29 cellular contexts compared by ENCODE assay signal in genomic region chr6:2667617-2668016, GRCh38.
"Had no signal": no experiment of that assay in that cellular context is flagged by ENCODE, and none has a peak within 500 bp of the region (broad histone marks: within the 10 kb centered on the region; RNA-seq: fewer than 3 reads in every experiment).

No MANE protein-coding gene starts in this region.

- H3K4me1 ChIP-seq: left lung, lower lobe of right lung, neural progenitor cell, sigmoid colon, spleen, suprapubic skin, upper lobe of right lung had no signal

- H3K9ac ChIP-seq: neural progenitor cell had no signal

- H3K36me3 Mint-ChIP-seq: naive B cell; natural killer cell; neural progenitor cell; stimulated activated effector memory CD8-positive, alpha-beta T cell treated with anti-CD3 and anti-CD28 coated beads, Interleukin-12 subunit alpha, Interleukin-12 subunit beta, amount 100 ng/mL, for 72 hours had no signal

- H3K4me2 ChIP-seq: hepatocyte, neural progenitor cell had no signal

- FAIRE-seq: keratinocyte, small intestine, urothelium cell line had no signal

- H3K9me3 Mint-ChIP-seq: natural killer cell; neural progenitor cell; stimulated activated effector memory CD8-positive, alpha-beta T cell treated with anti-CD3 and anti-CD28 coated beads, Interleukin-12 subunit alpha, Interleukin-12 subunit beta, amount 100 ng/mL, for 72 hours had no signal

- H3K9me3 ChIP-seq: left lung, lower lobe of right lung, ovary, sigmoid colon, spleen, suprapubic skin, thoracic aorta, tibial artery, upper lobe of right lung had no signal

- H3K27me3 ChIP-seq: hepatocyte, left lung, neural progenitor cell, ovary, sigmoid colon, spleen, suprapubic skin, tibial artery, upper lobe of right lung had no signal

- H3K36me3 ChIP-seq: left lung, lower lobe of right lung, neural progenitor cell, ovary, sigmoid colon, spleen, suprapubic skin, thoracic aorta, tibial artery, upper lobe of right lung had no signal

- H3K79me2 ChIP-seq: hepatocyte had no signal

- H3K4me3 ChIP-seq: hepatocyte, left lung, lower lobe of right lung, neural progenitor cell, ovary, sigmoid colon, spleen, suprapubic skin, thoracic aorta, tibial artery, upper lobe of right lung had no signal

- H3K4me3 Mint-ChIP-seq: naive B cell; natural killer cell; nephron progenitor cell; neural progenitor cell; stimulated activated effector memory CD8-positive, alpha-beta T cell treated with anti-CD3 and anti-CD28 coated beads, Interleukin-12 subunit alpha, Interleukin-12 subunit beta, amount 100 ng/mL, for 72 hours; stimulated activated naive CD8-positive, alpha-beta T cell treated with anti-CD3 and anti-CD28 coated beads, Interleukin-15, Interleukin-2, amounts not matched to agents 100 ng/mL and 50 ng/mL, for 24 hours had no signal

- H3K4me1 Mint-ChIP-seq: naive B cell had no signal

- H3K27ac Mint-ChIP-seq: naive B cell; natural killer cell; nephron progenitor cell; neural progenitor cell; progenitor cell of endocrine pancreas; stimulated activated effector memory CD8-positive, alpha-beta T cell treated with anti-CD3 and anti-CD28 coated beads, Interleukin-12 subunit alpha, Interleukin-12 subunit beta, amount 100 ng/mL, for 72 hours; stimulated activated naive CD8-positive, alpha-beta T cell treated with anti-CD3 and anti-CD28 coated beads, Interleukin-15, Interleukin-2, amounts not matched to agents 100 ng/mL and 50 ng/mL, for 24 hours had no signal

- H2AFZ ChIP-seq: hepatocyte, neural progenitor cell had no signal

- H3K27ac ChIP-seq: hepatocyte, left lung, lower lobe of right lung, neural progenitor cell, ovary, sigmoid colon, spleen, suprapubic skin, thoracic aorta, tibial artery, upper lobe of right lung had no signal

- DNase-seq: kidney glomerular epithelial cell; left cardiac atrium; left lung; lower lobe of right lung; mammary epithelial cell; mesenchymal stem cell; naive B cell; natural killer cell; nephron progenitor cell; ovary; retina; right cardiac atrium; sigmoid colon; spleen; stimulated activated CD4-positive, alpha-beta T cell treated with anti-CD3 and anti-CD28 coated beads, Interleukin-4, amount 100 ng/mL, for 24 hours; stimulated activated naive CD4-positive, alpha-beta T cell; tibial artery; trophoblast cell; upper lobe of right lung had no signal

- ATAC-seq: left cardiac atrium; left lung; lower lobe of right lung; natural killer cell; right cardiac atrium; stimulated activated effector memory CD8-positive, alpha-beta T cell treated with anti-CD3 and anti-CD28 coated beads, Interleukin-12 subunit alpha, Interleukin-12 subunit beta, amount 100 ng/mL, for 72 hours; upper lobe of right lung had no signal
